In genomic region chr19:45632468-45633196, GRCh38 we compare ENCODE assay signal across 8 cellular contexts. TPM values are rescaled to one million over a fixed set of nuclear protein-coding genes. Genes with fewer than 3 reads are reported as not detected.
DNase-seq lines count a peak whose midpoint lies in the region; ATAC-seq and TF ChIP-seq lines count a peak whose summit lies in the region.

No MANE protein-coding gene starts in this region.

- H3K4me1 Mint-ChIP-seq in activated naive CD8-positive, alpha-beta T cell treated with anti-CD3 and anti-CD28 coated beads, Interleukin-2, amount 10 ng/mL, durations not matched to agents 7 days and 5 days = peaks cover 8% of the 10 kb centered on the region

- H3K4me3 Mint-ChIP-seq in activated naive CD8-positive, alpha-beta T cell treated with anti-CD3 and anti-CD28 coated beads, Interleukin-2, amount 10 ng/mL, durations not matched to agents 7 days and 5 days = no peak overlapping the region

- intact Hi-C loops in OCI-LY7 (cut with micrococcal nuclease; ENCODE audit: unreplicated experiment) (loop anchor here (1.0 kb wide), 1 partner anchor 16 kb away; no protein-coding TSS in a partner anchor), cardiac septum (cut with DNase I) (no loop called here), gastrocnemius medialis (cut with DNase I; ENCODE audit: low total_unique reads) (no loop called here)

- H3K4me3 ChIP-seq in OCI-LY7 (ENCODE audit: low read depth, low read length, poor library complexity, severe bottlenecking) (no peak overlapping the region), gastrocnemius medialis (no peak overlapping the region)

- no peaks in the 10 kb centered on the region for H3K27me3 ChIP-seq in gastrocnemius medialis

- BruUV-seq in OCI-LY7 (replicated peaks; lab: Mats Ljungman, UMichigan) = no TSS peak

- H3K27ac ChIP-seq in OCI-LY7 (ENCODE audit: low read depth, low read length, poor library complexity, severe bottlenecking) (no peak overlapping the region), gastrocnemius medialis (peak overlapping the region in 2 of 4 donors; percentile 38 to 43)

- ATAC-seq in activated naive CD8-positive, alpha-beta T cell treated with anti-CD3 and anti-CD28 coated beads, Interleukin-2, amount 10 ng/mL, durations not matched to agents 7 days and 5 days (ENCODE audit: low read depth) = no peak
- ATAC-seq in gastrocnemius medialis = peak; percentile 72 to 88
- ATAC-seq in HG03457 (IDR thresholded peaks at IDR 0.05; ENCODE audit: unreplicated experiment) = no peak
- ATAC-seq in GM18873 (IDR thresholded peaks at IDR 0.05; ENCODE audit: low FRiP score, unreplicated experiment) = no peak

- TF ChIP-seq POLR2A in gastrocnemius medialis (IDR thresholded peaks at IDR 0.05) = no peak

- H2AFZ ChIP-seq in OCI-LY7 (ENCODE audit: low read length) = no peak overlapping the region

- peak overlapping the region; percentile 63 for H3K27ac Mint-ChIP-seq in activated naive CD8-positive, alpha-beta T cell treated with anti-CD3 and anti-CD28 coated beads, Interleukin-2, amount 10 ng/mL, durations not matched to agents 7 days and 5 days

- H3K27me3 Mint-ChIP-seq in activated naive CD8-positive, alpha-beta T cell treated with anti-CD3 and anti-CD28 coated beads, Interleukin-2, amount 10 ng/mL, durations not matched to agents 7 days and 5 days = no peaks in the 10 kb centered on the region

- peaks cover 10% of the 10 kb centered on the region for H3K36me3 Mint-ChIP-seq in activated naive CD8-positive, alpha-beta T cell treated with anti-CD3 and anti-CD28 coated beads, Interleukin-2, amount 10 ng/mL, durations not matched to agents 7 days and 5 days

- no peaks in the 10 kb centered on the region for H3K9me3 Mint-ChIP-seq in activated naive CD8-positive, alpha-beta T cell treated with anti-CD3 and anti-CD28 coated beads, Interleukin-2, amount 10 ng/mL, durations not matched to agents 7 days and 5 days

- CTCF ChIA-PET in OCI-LY7 (lab: Charles Lee; ENCODE audit: unreplicated experiment) = no interaction called here

- H4K20me1 ChIP-seq in OCI-LY7 (ENCODE audit: insufficient read depth, low read length) = no peaks in the 10 kb centered on the region

- peak; percentile 17 for DNase-seq in stimulated activated naive CD4-positive, alpha-beta T cell treated with Interleukin-2 at 50 U/mL for 16 hours (lab: John Stamatoyannopoulos, UW)
- no peak for DNase-seq in stimulated activated naive CD4-positive, alpha-beta T cell (lab: John Stamatoyannopoulos, UW)
- DNase-seq in OCI-LY7 (ENCODE audit: low spot score) (peak; percentile 71), cardiac septum (ENCODE audit: low spot score) (peak; percentile 87), gastrocnemius medialis (peak; percentile 29 to 75)
- DNase-seq in activated naive CD8-positive, alpha-beta T cell treated with anti-CD3 and anti-CD28 coated beads, Interleukin-2, amount 10 ng/mL, durations not matched to agents 7 days and 5 days = no peak

- H3K4me2 ChIP-seq in OCI-LY7 (ENCODE audit: low read length) = no peak overlapping the region

- POLR2A ChIA-PET in OCI-LY7 (lab: Charles Lee) = no interaction called here
- POLR2A ChIA-PET in activated naive CD8-positive, alpha-beta T cell treated with anti-CD3 and anti-CD28 coated beads, Interleukin-2, amount 10 ng/mL, durations not matched to agents 7 days and 5 days (lab: Charles Lee) = interaction anchor here (0.6 kb wide), 3 partner anchors 29 to 306 kb away, joined by 3 to 5 read pairs (median 3); no protein-coding TSS in a partner anchor

- in situ Hi-C loops in gastrocnemius medialis (cut with MboI; ENCODE audit: low sequenced_read_pairs in 4 of 4) = loop anchor here in 1 of 4 donors (10.0 kb wide), 1 partner anchor 108 kb away; no protein-coding TSS in a partner anchor

- TF ChIP-seq CTCF in OCI-LY7 (conservative IDR thresholded peaks at IDR 0.05; ENCODE audit: low read length) (no peak), gastrocnemius medialis (IDR thresholded peaks at IDR 0.05 in 4 of 5, conservative IDR thresholded peaks at IDR 0.05 in 1 of 5) (no peak)

- H3K36me3 ChIP-seq in OCI-LY7 (ENCODE audit: insufficient read depth, low read length) = peaks cover 9% of the 10 kb centered on the region
- no peaks in the 10 kb centered on the region for H3K36me3 ChIP-seq in gastrocnemius medialis

- H3K79me2 ChIP-seq in OCI-LY7 (ENCODE audit: insufficient read depth, low read depth, low read length) = no peaks in the 10 kb centered on the region

- H3K9me2 ChIP-seq in OCI-LY7 (ENCODE audit: insufficient read depth, low read length) = no peaks in the 10 kb centered on the region

- H3K4me1 ChIP-seq in OCI-LY7 (ENCODE audit: insufficient read depth, low read length, poor library complexity, severe bottlenecking) (no peaks in the 10 kb centered on the region), gastrocnemius medialis (peaks cover 0 to 6% of the 10 kb centered on the region in 2 donors)

- H3K9me3 ChIP-seq in OCI-LY7 (ENCODE audit: low read length) (no peaks in the 10 kb centered on the region), gastrocnemius medialis (no peaks in the 10 kb centered on the region)

RNA-seq across cellular contexts. Expression of gene EML2, which starts 6.6 kb away (rescaled TPM):
- 23.6 and 26.1 TPM in 2 replicates for total RNA-seq in OCI-LY7 (2014; rRNA removed; shearing (Covaris generic))
- total RNA-seq in OCI-LY7 (2022) (47.5 and 52.5 TPM in 2 replicates), cardiac septum (45.8 TPM), gastrocnemius medialis (1 to 10 TPM; 3.0 to 6.7 (median 4.8) TPM)
- total RNA-seq in activated naive CD8-positive, alpha-beta T cell treated with anti-CD3 and anti-CD28 coated beads, Interleukin-2, amount 10 ng/mL, durations not matched to agents 7 days and 5 days = 10 to 100 TPM; 93.1 to 94.2 TPM

RNA-seq across cellular contexts. Expression of gene GPR4, which starts 30.6 kb away (rescaled TPM):
- total RNA-seq in OCI-LY7 (2014; rRNA removed; shearing (Covaris generic)) = 0.38 TPM in 1 of 2 replicates, not detected in the other
- total RNA-seq in OCI-LY7 (2022) (not detected in 2 replicates), cardiac septum (6.9 TPM), gastrocnemius medialis (1 to 10 TPM in 3 of 4 donors, under 1 TPM in 1; 0.46 to 4.2 (median 2.2) TPM)
- total RNA-seq in activated naive CD8-positive, alpha-beta T cell treated with anti-CD3 and anti-CD28 coated beads, Interleukin-2, amount 10 ng/mL, durations not matched to agents 7 days and 5 days = not detected

RNA-seq across cellular contexts. Expression of gene GIPR, which starts 35.4 kb away (rescaled TPM):
- 6.6 and 7.9 TPM in 2 replicates for total RNA-seq in OCI-LY7 (2014; rRNA removed; shearing (Covaris generic))
- total RNA-seq in OCI-LY7 (2022) (23.3 and 24.6 TPM in 2 replicates), cardiac septum (6.9 TPM), gastrocnemius medialis (not detected)
- total RNA-seq in activated naive CD8-positive, alpha-beta T cell treated with anti-CD3 and anti-CD28 coated beads, Interleukin-2, amount 10 ng/mL, durations not matched to agents 7 days and 5 days = 10 to 100 TPM; 18.4 to 19.3 TPM

RNA-seq across cellular contexts. Expression of gene OPA3, which starts 48.0 kb away (rescaled TPM):
- 4.4 and 5.8 TPM in 2 replicates for total RNA-seq in OCI-LY7 (2014; rRNA removed; shearing (Covaris generic))
- total RNA-seq in OCI-LY7 (2022) (10.6 and 12.0 TPM in 2 replicates), cardiac septum (15.3 TPM), gastrocnemius medialis (10 to 100 TPM; 14.8 to 32.5 (median 20.3) TPM)
- 10 to 100 TPM; 10.6 to 11.8 TPM for total RNA-seq in activated naive CD8-positive, alpha-beta T cell treated with anti-CD3 and anti-CD28 coated beads, Interleukin-2, amount 10 ng/mL, durations not matched to agents 7 days and 5 days

RNA-seq across cellular contexts. Expression of gene SNRPD2, which starts 59.1 kb away (rescaled TPM):
- 774 and 848 TPM in 2 replicates for total RNA-seq in OCI-LY7 (2014; rRNA removed; shearing (Covaris generic))
- total RNA-seq in OCI-LY7 (2022) (518 and 523 TPM in 2 replicates), cardiac septum (210 TPM), gastrocnemius medialis (100 to 1,000 TPM; 136 to 167 (median 144) TPM)
- 100 to 1,000 TPM; 520 to 523 TPM for total RNA-seq in activated naive CD8-positive, alpha-beta T cell treated with anti-CD3 and anti-CD28 coated beads, Interleukin-2, amount 10 ng/mL, durations not matched to agents 7 days and 5 days

Comparison
In these comparisons a context has a peak if more than half of its experiments do, and no peak if none do; other contexts are left out.
1. DNase-seq: peak in stimulated activated naive CD4-positive, alpha-beta T cell treated with Interleukin-2 at 50 U/mL for 16 hours (single experiment), OCI-LY7 (single experiment), cardiac septum (single experiment) and gastrocnemius medialis (2 of 2); none in stimulated activated naive CD4-positive, alpha-beta T cell (0 of 6) and activated naive CD8-positive, alpha-beta T cell treated with anti-CD3 and anti-CD28 coated beads, Interleukin-2, amount 10 ng/mL, durations not matched to agents 7 days and 5 days (single experiment).
2. ATAC-seq: peak in gastrocnemius medialis (2 of 2); none in activated naive CD8-positive, alpha-beta T cell treated with anti-CD3 and anti-CD28 coated beads, Interleukin-2, amount 10 ng/mL, durations not matched to agents 7 days and 5 days (single experiment), HG03457 (single experiment) and GM18873 (single experiment).